ENCODE assay signal across 12 cellular contexts in the genomic region with DNA sequence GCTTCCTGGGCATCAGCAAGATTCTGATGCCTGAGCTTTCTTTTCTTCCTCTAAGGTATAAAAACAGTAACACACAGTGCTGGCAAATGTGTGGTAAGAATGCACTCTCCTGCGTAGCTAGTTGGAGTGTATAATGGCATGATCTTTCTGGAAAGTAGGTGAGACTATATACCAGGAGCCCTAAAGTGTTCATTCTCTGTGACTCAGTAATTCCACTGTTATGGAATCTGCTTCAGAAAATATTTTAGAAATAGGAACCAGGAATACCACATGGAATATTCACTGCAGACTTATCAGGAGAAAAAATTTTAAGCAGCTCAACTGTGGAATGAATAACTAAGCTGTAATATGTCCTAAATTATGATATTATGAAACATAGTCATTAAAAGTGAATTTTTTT.
"Had no signal": no experiment of that assay in that cellular context is flagged by ENCODE, and none has a peak within 500 bp of the region (broad histone marks: within the 10 kb centered on the region; RNA-seq: fewer than 3 reads in every experiment).

No MANE protein-coding gene starts in this region.

- H3K27me3 Mint-ChIP-seq: brain; stimulated activated naive CD8-positive, alpha-beta T cell treated with anti-CD3 and anti-CD28 coated beads, Interleukin-15, Interleukin-2, amounts not matched to agents 100 ng/mL and 50 ng/mL, for 24 hours had no signal

- DNase-seq: activated CD4-positive, alpha-beta T cell treated with anti-CD3 and anti-CD28 coated beads, Interleukin-2, amount 50 U/mL, for 48 hours; activated CD4-positive, CD25-positive, alpha-beta regulatory T cell treated with anti-CD3 and anti-CD28 coated beads, Interleukin-2, amount 50 U/mL, for 72 hours; activated CD8-positive, alpha-beta memory T cell treated with anti-CD3 and anti-CD28 coated beads, Interleukin-2, amount 50 U/mL, for 4 hours; activated naive CD4-positive, alpha-beta T cell; cerebellar nuclear complex; pancreas; stimulated activated CD4-positive, alpha-beta T cell treated with anti-CD3 and anti-CD28 coated beads, Interleukin-4, amount 100 ng/mL, for 1 hour; stimulated activated CD8-positive, alpha-beta memory T cell treated with anti-CD3 and anti-CD28 coated beads, Interleukin-4, amount 100 ng/mL, for 48 hours had no signal

- FAIRE-seq: endometrium, frontal cortex, pancreas had no signal

- H3K4me3 Mint-ChIP-seq: brain; stimulated activated naive CD8-positive, alpha-beta T cell treated with anti-CD3 and anti-CD28 coated beads, Interleukin-15, Interleukin-2, amounts not matched to agents 100 ng/mL and 50 ng/mL, for 24 hours had no signal

- H3K4me1 Mint-ChIP-seq: brain had no signal

- H3K27ac ChIP-seq: pancreas had no signal

- H3K27ac Mint-ChIP-seq: stimulated activated naive CD8-positive, alpha-beta T cell treated with anti-CD3 and anti-CD28 coated beads, Interleukin-15, Interleukin-2, amounts not matched to agents 100 ng/mL and 50 ng/mL, for 24 hours had no signal

- H3K9me3 Mint-ChIP-seq: brain; stimulated activated naive CD8-positive, alpha-beta T cell treated with anti-CD3 and anti-CD28 coated beads, Interleukin-15, Interleukin-2, amounts not matched to agents 100 ng/mL and 50 ng/mL, for 24 hours had no signal
